8 cellular contexts compared by ENCODE assay signal in genomic region chr5:181223729-181224389, GRCh38. TPM values are rescaled to one million over a fixed set of nuclear protein-coding genes. Genes with fewer than 3 reads are reported as not detected.
DNase-seq lines count a peak whose midpoint lies in the region; ATAC-seq and TF ChIP-seq lines count a peak whose summit lies in the region.

No MANE protein-coding gene starts in this region.

- H3K27ac Mint-ChIP-seq in IgD-negative memory B cell (peak overlapping the region; percentile 99 to 100 (median 100)), MCF 10A (ENCODE audit: low read depth, unreplicated experiment) (peak overlapping the region; percentile 91)

- H3K27me3 ChIP-seq in liver (ENCODE audit: control insufficient read depth in 4 of 4, insufficient read depth in 4 of 4, low read length in 3 of 4) (no peaks in the 10 kb centered on the region), suprapubic skin (no peaks in the 10 kb centered on the region)

- H3K9me3 Mint-ChIP-seq in IgD-negative memory B cell (peaks cover 0 to 5% (median 0%) of the 10 kb centered on the region in 3 donors), MCF 10A (ENCODE audit: unreplicated experiment) (no peaks in the 10 kb centered on the region)

- H3K4me1 Mint-ChIP-seq in IgD-negative memory B cell (peaks cover 20 to 29% (median 29%) of the 10 kb centered on the region in 3 donors), MCF 10A (ENCODE audit: insufficient read depth, unreplicated experiment) (peaks cover 26% of the 10 kb centered on the region)

- H3K4me3 ChIP-seq in liver (ENCODE audit: low read depth in 1 of 3, low read length in 3 of 3) (peak overlapping the region; percentile 64 to 92 (median 87)), suprapubic skin (peak overlapping the region; percentile 83)

- H3K27me3 Mint-ChIP-seq in IgD-negative memory B cell (no peaks in the 10 kb centered on the region), MCF 10A (ENCODE audit: insufficient read depth, unreplicated experiment) (no peaks in the 10 kb centered on the region)

- POLR2A ChIA-PET in MCF 10A (lab: Yijun Ruan, JAX): interaction anchor here (0.6 to 11.0 kb wide), 15 partner anchors 8 to 428 kb away, joined by 3 to 374 read pairs (median 9); partner anchors contain the start of genes MGAT1, RACK1, TRIM52 and TRIM7

- no peak for TF ChIP-seq EP300 in suprapubic skin (IDR thresholded peaks at IDR 0.05)

- H3K36me3 Mint-ChIP-seq in IgD-negative memory B cell (peaks cover 3% of the 10 kb centered on the region), MCF 10A (ENCODE audit: insufficient read depth, unreplicated experiment) (peaks cover 50% of the 10 kb centered on the region)

- H3K27ac ChIP-seq in liver (ENCODE audit: low read depth in 1 of 2, low read length in 2 of 2): peak overlapping the region; percentile 88 to 96
- peak overlapping the region; percentile 95 for H3K27ac ChIP-seq in suprapubic skin

- no peak for TF ChIP-seq RAD21 in liver (IDR thresholded peaks at IDR 0.05)

- TF ChIP-seq CTCF in MCF 10A (IDR thresholded peaks at IDR 0.05; ENCODE audit: unreplicated experiment) (no peak), liver (IDR thresholded peaks at IDR 0.05; ENCODE audit: low read depth, low read length, missing input control) (no peak), suprapubic skin (IDR thresholded peaks at IDR 0.05) (no peak)

- H3K4me1 ChIP-seq in liver (ENCODE audit: control insufficient read depth in 4 of 4, insufficient read depth in 4 of 4, low read length in 3 of 4): peaks cover 10 to 28% (median 15%) of the 10 kb centered on the region in 4 donors
- peaks cover 21% of the 10 kb centered on the region for H3K4me1 ChIP-seq in suprapubic skin

- ATAC-seq in GM18498 (IDR thresholded peaks at IDR 0.05; ENCODE audit: unreplicated experiment): peak; percentile 3

- WGBS in liver: 5% methylated on average over 31 of the region's 31 CpGs
- WGBS in suprapubic skin: 2% methylated on average over 24 of the region's 31 CpGs

- CTCF ChIA-PET in MCF 10A (lab: Yijun Ruan, JAX): interaction anchor here (0.6 to 2.0 kb wide), 4 partner anchors 11 to 32 kb away, joined by 3 to 8 read pairs (median 3); no protein-coding TSS in a partner anchor

- H3K4me3 Mint-ChIP-seq in IgD-negative memory B cell (peak overlapping the region; percentile 94 to 99 (median 96)), MCF 10A (ENCODE audit: unreplicated experiment) (peak overlapping the region; percentile 91)

- no peak for TF ChIP-seq POLR2A in suprapubic skin (IDR thresholded peaks at IDR 0.05)

- H3K9me3 ChIP-seq in liver (ENCODE audit: control insufficient read depth in 4 of 4, low read length in 3 of 4) (no peaks in the 10 kb centered on the region), suprapubic skin (no peaks in the 10 kb centered on the region)

- DNase-seq in MCF 10A (ENCODE audit: unreplicated experiment) (no peak), suprapubic skin (ENCODE audit: low spot score in 2 of 2) (peak in 1 of 2 donors; percentile 86), NOMO-1 treated with dmso at 0.1 percent for 144 hours (lab: John Stamatoyannopoulos, UW; ENCODE audit: unreplicated experiment) (no peak), HuH-7 (ENCODE audit: low spot score) (no peak), NCI-H1930 (lab: John Stamatoyannopoulos, UW) (no peak)

- H3K36me3 ChIP-seq in liver (ENCODE audit: control insufficient read depth in 4 of 4, insufficient read depth in 3 of 4, low read depth in 1 of 4, low read length in 3 of 4) (peaks cover 0 to 4% (median 2%) of the 10 kb centered on the region in 4 donors), suprapubic skin (no peaks in the 10 kb centered on the region)

- BruUV-seq in MCF 10A (replicated peaks; lab: Mats Ljungman, UMichigan): TSS peak; percentile 33

- intact Hi-C loops in MCF 10A (cut with micrococcal nuclease): loop anchor here (1.0 to 2.0 kb wide), 3 partner anchors 17 to 65 kb away; partner anchors contain the start of gene TRIM52

- peak overlapping the region in 1 of 2 donors; percentile 84 for H3K9ac ChIP-seq in liver (ENCODE audit: low read depth in 1 of 2, low read length in 2 of 2)

TF ChIP-seq in liver, 16 proteins besides CTCF, POLR2A, EP300 and RAD21:
- TF ChIP-seq YY1 (IDR thresholded peaks at IDR 0.05): no peak
- TF ChIP-seq, protein P1, sequence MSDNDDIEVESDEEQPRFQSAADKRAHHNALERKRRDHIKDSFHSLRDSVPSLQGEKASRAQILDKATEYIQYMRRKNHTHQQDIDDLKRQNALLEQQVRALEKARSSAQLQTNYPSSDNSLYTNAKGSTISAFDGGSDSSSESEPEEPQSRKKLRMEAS (IDR thresholded peaks at IDR 0.05): no peak
- TF ChIP-seq, protein P2, sequence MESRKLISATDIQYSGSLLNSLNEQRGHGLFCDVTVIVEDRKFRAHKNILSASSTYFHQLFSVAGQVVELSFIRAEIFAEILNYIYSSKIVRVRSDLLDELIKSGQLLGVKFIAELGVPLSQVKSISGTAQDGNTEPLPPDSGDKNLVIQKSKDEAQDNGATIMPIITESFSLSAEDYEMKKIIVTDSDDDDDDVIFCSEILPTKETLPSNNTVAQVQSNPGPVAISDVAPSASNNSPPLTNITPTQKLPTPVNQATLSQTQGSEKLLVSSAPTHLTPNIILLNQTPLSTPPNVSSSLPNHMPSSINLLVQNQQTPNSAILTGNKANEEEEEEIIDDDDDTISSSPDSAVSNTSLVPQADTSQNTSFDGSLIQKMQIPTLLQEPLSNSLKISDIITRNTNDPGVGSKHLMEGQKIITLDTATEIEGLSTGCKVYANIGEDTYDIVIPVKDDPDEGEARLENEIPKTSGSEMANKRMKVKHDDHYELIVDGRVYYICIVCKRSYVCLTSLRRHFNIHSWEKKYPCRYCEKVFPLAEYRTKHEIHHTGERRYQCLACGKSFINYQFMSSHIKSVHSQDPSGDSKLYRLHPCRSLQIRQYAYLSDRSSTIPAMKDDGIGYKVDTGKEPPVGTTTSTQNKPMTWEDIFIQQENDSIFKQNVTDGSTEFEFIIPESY (IDR thresholded peaks at IDR 0.05): no peak

RNA-seq across cellular contexts. Expression of gene TRIM41, which starts 0.8 kb away (rescaled TPM):
- 1.3 TPM for polyA plus RNA-seq in IgD-negative memory B cell
- total RNA-seq in MCF 10A (2022): 42.8 and 49.4 TPM in 2 replicates
- 10 to 100 TPM in 1 of 2 donors, 1 to 10 TPM in 1; 9.6 to 12.3 TPM for total RNA-seq in liver
- 10 to 100 TPM in 1 of 2 donors, 1 to 10 TPM in 1; 2.8 to 14.1 TPM for polyA plus RNA-seq in liver
- total RNA-seq in suprapubic skin: 10 to 100 TPM; 13.3 to 23.3 (median 16.2) TPM

RNA-seq across cellular contexts. Expression of gene TRIM7, which starts 18.9 kb away (rescaled TPM):
- polyA plus RNA-seq in IgD-negative memory B cell (0.71 TPM), liver (under 1 TPM; 0.10 to 0.14 TPM)
- total RNA-seq in MCF 10A (2022) (26.3 and 27.0 TPM in 2 replicates), liver (under 1 TPM in 1 of 2 donors, not detected in 1; 0.50 TPM), suprapubic skin (10 to 100 TPM; 52.0 to 79.0 (median 69.4) TPM)

RNA-seq across cellular contexts. Expression of gene RACK1, which starts 19.8 kb away (rescaled TPM):
- polyA plus RNA-seq in IgD-negative memory B cell: 2,243 TPM
- total RNA-seq in MCF 10A (2022): 2,995 and 4,050 TPM in 2 replicates
- 1,000 to 10,000 TPM in 1 of 2 donors, 100 to 1,000 TPM in 1; 967 to 2,255 TPM for total RNA-seq in liver
- 100 to 1,000 TPM; 310 to 913 TPM for polyA plus RNA-seq in liver
- total RNA-seq in suprapubic skin: 1,000 to 10,000 TPM; 2,440 to 4,496 (median 3,996) TPM

RNA-seq across cellular contexts. Expression of gene TRIM52, which starts 37.1 kb away (rescaled TPM):
- polyA plus RNA-seq in IgD-negative memory B cell (31.6 TPM), liver (1 to 10 TPM; 2.8 to 3.9 TPM)
- total RNA-seq in MCF 10A (2022) (12.5 and 16.1 TPM in 2 replicates), liver (10 to 100 TPM in 1 of 2 donors, 1 to 10 TPM in 1; 8.7 to 11.4 TPM), suprapubic skin (10 to 100 TPM in 2 of 4 donors, 1 to 10 TPM in 2; 6.7 to 15.4 (median 10.1) TPM)

Comparison
In these comparisons a context has a peak if more than half of its experiments do, and no peak if none do; other contexts are left out.
1. RNA of gene TRIM7, which starts 18.9 kb away (total RNA-seq): 52.0 to 79.0 TPM in suprapubic skin and 26.3 to 27.0 TPM in MCF 10A; 0.50 TPM in liver; every median in the first group is over 10 times any median in the second.